Comparison of ENCODE assay signal across 32 cellular contexts in genomic region chr14:104177411-104177810, GRCh38. TPM values are rescaled to one million over a fixed set of nuclear protein-coding genes. Genes with fewer than 3 reads are reported as not detected.
"Had no signal": no experiment of that assay in that cellular context is flagged by ENCODE, and none has a peak within 500 bp of the region (broad histone marks: within the 10 kb centered on the region; RNA-seq: fewer than 3 reads in every experiment).

No MANE protein-coding gene starts in this region.

- H3K9me3 ChIP-seq: adrenal gland, esophagus squamous epithelium, gastroesophageal sphincter, heart right ventricle had no signal

- ATAC-seq: activated CD4-positive, CD25-positive, alpha-beta regulatory T cell treated with anti-CD3 and anti-CD28 coated beads, Interleukin-2, amount 50 U/mL, for 24 hours; activated CD8-positive, alpha-beta T cell treated with anti-CD3 and anti-CD28 coated beads for 36 hours; activated T-cell treated with anti-CD3 and anti-CD28 coated beads, Interleukin-2, amount 50 U/mL, for 4 hours; activated T-helper 17 cell treated with anti-CD3 and anti-CD28 coated beads, Interleukin-2, amount 50 U/mL, for 72 hours; gastroesophageal sphincter; T-helper 17 cell had no signal

- H3K36me3 ChIP-seq: brain microvascular endothelial cell had no signal

- H3K27ac ChIP-seq: adrenal gland, brain microvascular endothelial cell, coronary artery, dorsolateral prefrontal cortex, epithelial cell of prostate, esophagus squamous epithelium, gastroesophageal sphincter had no signal

- H3K4me1 ChIP-seq: adrenal gland, gastroesophageal sphincter had no signal

- H3K9me3 Mint-ChIP-seq: activated B cell treated with CpG ODN at 0.5 μM for 24 hours; activated CD8-positive, alpha-beta T cell treated with anti-CD3 and anti-CD28 coated beads for 36 hours; activated T-cell treated with anti-CD3 and anti-CD28 coated beads, Interleukin-2, amount 50 U/mL, for 4 hours; activated T-helper 17 cell treated with anti-CD3 and anti-CD28 coated beads, Interleukin-2, amount 50 U/mL, for 72 hours; central memory CD8-positive, alpha-beta T cell; dendritic cell treated with granulocyte-macrophage colony-stimulating factor and Interleukin-4, amounts not matched to agents 40 ng/mL and 50 ng/mL, for 4 days; T-helper 2 cell treated with Interferon-gamma antibody and Interleukin-4, amounts not matched to agents 5 μg/mL and 100 μg/mL, for 36 hours had no signal

- H3K36me3 Mint-ChIP-seq: activated naive CD8-positive, alpha-beta T cell had no signal

- H3K4me1 Mint-ChIP-seq: activated B cell treated with CpG ODN at 0.5 μM for 24 hours; activated T-helper 17 cell treated with anti-CD3 and anti-CD28 coated beads, Interleukin-2, amount 50 U/mL, for 72 hours; central memory CD8-positive, alpha-beta T cell had no signal

- H3K4me3 ChIP-seq: adrenal gland, coronary artery, dorsolateral prefrontal cortex, esophagus squamous epithelium, gastroesophageal sphincter, heart right ventricle had no signal

- H3K27me3 ChIP-seq: adrenal gland, brain microvascular endothelial cell, heart right ventricle had no signal

- H3K4me3 Mint-ChIP-seq: activated B cell treated with CpG ODN at 0.5 μM for 24 hours; activated CD8-positive, alpha-beta T cell treated with anti-CD3 and anti-CD28 coated beads for 36 hours; activated naive CD8-positive, alpha-beta T cell; activated T-cell treated with anti-CD3 and anti-CD28 coated beads, Interleukin-2, amount 50 U/mL, for 4 hours; activated T-helper 17 cell treated with anti-CD3 and anti-CD28 coated beads, Interleukin-2, amount 50 U/mL, for 72 hours; central memory CD8-positive, alpha-beta T cell; dendritic cell treated with granulocyte-macrophage colony-stimulating factor and Interleukin-4, amounts not matched to agents 40 ng/mL and 50 ng/mL, for 4 days; T-helper 17 cell; T-helper 2 cell treated with Interferon-gamma antibody and Interleukin-4, amounts not matched to agents 5 μg/mL and 100 μg/mL, for 36 hours had no signal

- DNase-seq: activated B cell treated with CpG ODN at 0.5 μM for 24 hours; activated CD4-positive, alpha-beta T cell treated with anti-CD3 and anti-CD28 coated beads for 48 hours; activated CD4-positive, alpha-beta T cell treated with anti-CD3 and anti-CD28 coated beads, Interleukin-2, amount 50 U/mL, for 1 hour; activated CD4-positive, alpha-beta T cell treated with anti-CD3 and anti-CD28 coated beads, Interleukin-2, amount 50 U/mL, for 48 hours; activated CD8-positive, alpha-beta memory T cell treated with anti-CD3 and anti-CD28 coated beads for 24 hours; activated CD8-positive, alpha-beta T cell treated with anti-CD3 and anti-CD28 coated beads for 36 hours; activated effector memory CD4-positive, alpha-beta T cell treated with Interleukin-2 at 50 U/mL for 16 hours; activated gamma-delta T cell treated with Interleukin-2 at 50 U/mL for 16 hours; activated naive CD4-positive, alpha-beta T cell treated with anti-CD3 and anti-CD28 coated beads, Interleukin-2, amount 50 U/mL, for 16 hours; activated naive CD4-positive, alpha-beta T cell treated with Interleukin-2 at 50 U/mL for 16 hours; activated T-cell treated with anti-CD3 and anti-CD28 coated beads, Interleukin-2, amount 50 U/mL, for 4 hours; adrenal gland; brain microvascular endothelial cell; dorsolateral prefrontal cortex; effector memory CD4-positive, alpha-beta T cell; esophagus squamous epithelium; foreskin melanocyte; T-helper 1 cell; T-helper 17 cell; T1000 had no signal

- FAIRE-seq: astrocyte, bronchial epithelial cell had no signal

- H3K27me3 Mint-ChIP-seq: activated B cell treated with CpG ODN at 0.5 μM for 24 hours; activated CD8-positive, alpha-beta T cell treated with anti-CD3 and anti-CD28 coated beads for 36 hours; activated naive CD8-positive, alpha-beta T cell; activated T-helper 17 cell treated with anti-CD3 and anti-CD28 coated beads, Interleukin-2, amount 50 U/mL, for 72 hours; dendritic cell treated with granulocyte-macrophage colony-stimulating factor and Interleukin-4, amounts not matched to agents 40 ng/mL and 50 ng/mL, for 4 days; T-helper 17 cell had no signal

- H3K27ac Mint-ChIP-seq: activated B cell treated with CpG ODN at 0.5 μM for 24 hours; activated CD8-positive, alpha-beta T cell treated with anti-CD3 and anti-CD28 coated beads for 36 hours; activated naive CD8-positive, alpha-beta T cell; activated T-helper 17 cell treated with anti-CD3 and anti-CD28 coated beads, Interleukin-2, amount 50 U/mL, for 72 hours; dendritic cell treated with granulocyte-macrophage colony-stimulating factor and Interleukin-4, amounts not matched to agents 40 ng/mL and 50 ng/mL, for 4 days; T-helper 17 cell; T-helper 2 cell treated with Interferon-gamma antibody and Interleukin-4, amounts not matched to agents 5 μg/mL and 100 μg/mL, for 36 hours had no signal

RNA-seq across cellular contexts. Expression of gene KIF26A, which starts 39.0 kb away (rescaled TPM):
- total RNA-seq: activated B cell treated with CpG ODN at 0.5 μM for 24 hours had no signal
